Comparison of ENCODE assay signal across 8 cellular contexts in the genomic region with DNA sequence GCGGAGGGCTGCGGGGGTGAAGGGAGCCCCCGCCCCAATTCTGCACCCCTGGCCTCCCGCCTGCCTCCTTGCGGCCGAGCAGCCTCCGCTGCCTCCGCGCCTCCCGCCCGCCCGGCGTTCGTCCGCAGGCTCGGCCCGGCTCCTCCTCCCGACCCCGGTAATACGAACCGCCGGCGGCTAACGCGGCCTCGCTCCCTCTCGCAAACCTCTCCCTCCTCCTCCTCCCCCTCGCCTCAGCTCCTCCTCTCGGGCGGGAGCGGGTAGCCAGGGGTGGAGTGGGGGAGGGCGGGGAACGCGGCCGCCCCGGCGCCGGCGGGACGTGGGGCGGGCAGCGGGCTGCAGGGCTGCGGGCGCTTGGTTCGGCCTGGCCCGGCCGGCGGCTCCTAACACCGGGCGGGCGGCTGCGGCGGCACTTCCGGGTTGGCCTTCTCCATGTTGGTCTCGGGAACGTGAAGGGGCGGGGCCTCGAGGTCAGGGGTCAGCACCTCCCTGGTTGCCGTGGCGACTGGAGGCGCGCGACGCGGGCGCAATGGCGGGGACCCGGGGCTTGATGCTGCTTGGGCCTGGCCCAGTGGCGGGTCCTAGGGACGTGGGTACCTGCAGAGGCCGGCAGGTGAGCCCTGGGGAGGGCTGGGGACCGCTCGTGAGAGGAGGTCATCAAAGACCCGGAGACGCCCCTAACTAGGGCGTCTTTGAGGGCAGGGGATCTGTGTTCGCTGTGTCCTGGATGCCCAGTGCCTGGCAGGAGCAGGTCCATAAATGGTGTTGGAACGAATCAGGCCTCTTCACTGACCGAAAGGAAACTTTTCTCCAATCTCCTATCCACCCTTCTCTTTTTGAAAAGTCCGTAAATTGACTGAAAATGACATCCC. TPM values are rescaled to one million over a fixed set of nuclear protein-coding genes. Genes with fewer than 3 reads are reported as not detected.
DNase-seq lines count a peak whose midpoint lies in the region; ATAC-seq and TF ChIP-seq lines count a peak whose summit lies in the region.

A gene with protein sequence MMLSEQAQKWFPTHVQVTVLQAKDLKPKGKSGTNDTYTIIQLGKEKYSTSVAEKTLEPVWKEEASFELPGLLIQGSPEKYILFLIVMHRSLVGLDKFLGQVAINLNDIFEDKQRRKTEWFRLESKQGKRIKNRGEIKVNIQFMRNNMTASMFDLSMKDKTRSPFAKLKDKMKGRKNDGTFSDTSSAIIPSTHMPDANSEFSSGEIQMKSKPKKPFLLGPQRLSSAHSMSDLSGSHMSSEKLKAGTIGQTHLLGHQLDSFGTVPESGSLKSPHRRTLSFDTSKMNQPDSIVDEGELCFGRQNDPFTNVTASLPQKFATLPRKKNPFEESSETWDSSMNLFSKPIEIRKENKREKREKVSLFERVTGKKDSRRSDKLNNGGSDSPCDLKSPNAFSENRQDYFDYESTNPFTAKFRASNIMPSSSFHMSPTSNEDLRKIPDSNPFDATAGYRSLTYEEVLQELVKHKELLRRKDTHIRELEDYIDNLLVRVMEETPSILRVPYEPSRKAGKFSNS (minus strand): TSS at position 451 of the 872 bp plus-strand sequence. CDS start 778 bp downstream, outside the sequence.

- peak; percentile 94 to 97 (median 95) for DNase-seq in CD4-positive, alpha-beta memory T cell
- peak; percentile 55 for DNase-seq in NCI-H748 treated with DMSO at 0.1 percent for 48 hours (lab: John Stamatoyannopoulos, UW)
- peak; percentile 97 for DNase-seq in activated CD8-positive, alpha-beta T cell treated with anti-CD3 and anti-CD28 coated beads for 36 hours
- peak; percentile 90 to 94 for DNase-seq in lung microvascular endothelial cell (ENCODE audit: low read depth in 2 of 2)
- peak; percentile 92 to 96 (median 93) for DNase-seq in stimulated activated CD4-positive, alpha-beta T cell treated with anti-CD3 and anti-CD28 coated beads, TNF-alpha, amount 100 ng/mL, for 4 hours (ENCODE audit: low read depth in 3 of 3)

- no peaks in the 10 kb centered on the region for H3K36me3 ChIP-seq in CD4-positive, alpha-beta memory T cell (ENCODE audit: insufficient read depth, low read length)
- H3K36me3 ChIP-seq in ectodermal cell (ENCODE audit: control insufficient read depth, insufficient read depth, low read length), result no peaks in the 10 kb centered on the region

- POLR2A ChIA-PET in CD4-positive, alpha-beta memory T cell (lab: Charles Lee; ENCODE audit: partially characterized antibody), result no interaction called here
- POLR2A ChIA-PET in activated CD8-positive, alpha-beta T cell treated with anti-CD3 and anti-CD28 coated beads for 36 hours (lab: Charles Lee), result interaction anchor here (0.6 kb wide), 1 partner anchor 391 kb away, joined by 4 read pairs; no protein-coding TSS in a partner anchor

- intact Hi-C loops in CD4-positive, alpha-beta memory T cell (cut with micrococcal nuclease), result loop anchor here (1.0 to 10.0 kb wide), 4 partner anchors 296 to 879 kb away; a partner anchor contains a TSS
- intact Hi-C loops in activated CD8-positive, alpha-beta T cell treated with anti-CD3 and anti-CD28 coated beads for 36 hours (cut with micrococcal nuclease), result no loop called here

- peak within 1 kb of the TSS; percentile 79 for H3K27ac ChIP-seq in CD4-positive, alpha-beta memory T cell (ENCODE audit: low read depth, low read length)
- H3K27ac ChIP-seq in ectodermal cell (ENCODE audit: insufficient read depth, low read depth, low read length, poor library complexity, severe bottlenecking), result peak within 1 kb of the TSS; percentile 95

- no peak for TF ChIP-seq CTCF in activated CD8-positive, alpha-beta T cell treated with anti-CD3 and anti-CD28 coated beads for 36 hours (IDR thresholded peaks at IDR 0.05)

- peak within 1 kb of the TSS; percentile 88 to 94 (median 91) for H3K4me3 Mint-ChIP-seq in CD4-positive, alpha-beta memory T cell
- peak within 1 kb of the TSS; percentile 94 for H3K4me3 Mint-ChIP-seq in activated CD8-positive, alpha-beta T cell treated with anti-CD3 and anti-CD28 coated beads for 36 hours

- H3K36me3 Mint-ChIP-seq in CD4-positive, alpha-beta memory T cell, result peaks cover 0 to 2% of the 10 kb centered on the region in 2 donors
- no peaks in the 10 kb centered on the region for H3K36me3 Mint-ChIP-seq in activated CD8-positive, alpha-beta T cell treated with anti-CD3 and anti-CD28 coated beads for 36 hours (ENCODE audit: low read depth)

- H3K4me1 ChIP-seq in CD4-positive, alpha-beta memory T cell (ENCODE audit: insufficient read depth, low read length), result peaks cover 50% of the 10 kb centered on the region
- H3K4me1 ChIP-seq in ectodermal cell (ENCODE audit: control insufficient read depth, insufficient read depth, low read length), result peaks cover 4% of the 10 kb centered on the region

- H3K9me3 ChIP-seq in CD4-positive, alpha-beta memory T cell (ENCODE audit: control insufficient read depth in 1 of 2, low read length in 2 of 2), result no peaks in the 10 kb centered on the region
- H3K9me3 ChIP-seq in ectodermal cell (ENCODE audit: control insufficient read depth, low read length), result no peaks in the 10 kb centered on the region

- H3K4me1 Mint-ChIP-seq in CD4-positive, alpha-beta memory T cell, result peaks cover 26 to 52% (median 34%) of the 10 kb centered on the region in 4 donors
- peaks cover 41% of the 10 kb centered on the region for H3K4me1 Mint-ChIP-seq in activated CD8-positive, alpha-beta T cell treated with anti-CD3 and anti-CD28 coated beads for 36 hours (ENCODE audit: low read depth)

- H3K27me3 Mint-ChIP-seq in CD4-positive, alpha-beta memory T cell, result no peaks in the 10 kb centered on the region
- H3K27me3 Mint-ChIP-seq in activated CD8-positive, alpha-beta T cell treated with anti-CD3 and anti-CD28 coated beads for 36 hours, result no peaks in the 10 kb centered on the region

- no peaks in the 10 kb centered on the region for H3K9me3 Mint-ChIP-seq in CD4-positive, alpha-beta memory T cell
- no peaks in the 10 kb centered on the region for H3K9me3 Mint-ChIP-seq in activated CD8-positive, alpha-beta T cell treated with anti-CD3 and anti-CD28 coated beads for 36 hours

- CTCF ChIA-PET in CD4-positive, alpha-beta memory T cell (lab: Charles Lee; ENCODE audit: partially characterized antibody), result no interaction called here
- CTCF ChIA-PET in activated CD8-positive, alpha-beta T cell treated with anti-CD3 and anti-CD28 coated beads for 36 hours (lab: Charles Lee), result no interaction called here

- H3K4me3 ChIP-seq in CD4-positive, alpha-beta memory T cell (ENCODE audit: low read length in 2 of 2), result peak within 1 kb of the TSS; percentile 48 to 74
- H3K4me3 ChIP-seq in ectodermal cell (ENCODE audit: insufficient read depth, low read depth, low read length), result peak within 1 kb of the TSS; percentile 75

- ATAC-seq in GM19395 (IDR thresholded peaks at IDR 0.05; ENCODE audit: unreplicated experiment) (peak; percentile 96), HG03558 (IDR thresholded peaks at IDR 0.05; ENCODE audit: extremely low read depth, unreplicated experiment) (peak; percentile 85)
- peak; percentile 95 for ATAC-seq in activated CD8-positive, alpha-beta T cell treated with anti-CD3 and anti-CD28 coated beads for 36 hours

- no peaks in the 10 kb centered on the region for H3K27me3 ChIP-seq in CD4-positive, alpha-beta memory T cell (ENCODE audit: insufficient read depth, low read length)
- no peaks in the 10 kb centered on the region for H3K27me3 ChIP-seq in ectodermal cell (ENCODE audit: control insufficient read depth, insufficient read depth, low read length, poor library complexity, severe bottlenecking)

- 1% methylated on average over 80 of the region's 80 CpGs for WGBS in ectodermal cell, 2 experiments

- peak within 1 kb of the TSS; percentile 82 to 94 (median 91) for H3K27ac Mint-ChIP-seq in CD4-positive, alpha-beta memory T cell
- H3K27ac Mint-ChIP-seq in activated CD8-positive, alpha-beta T cell treated with anti-CD3 and anti-CD28 coated beads for 36 hours, result peak within 1 kb of the TSS; percentile 84

RNA-seq across cellular contexts. Expression of the gene that starts here (rescaled TPM):
- total RNA-seq in CD4-positive, alpha-beta memory T cell, result 10 to 100 TPM; 20.0 to 23.5 TPM
- polyA plus RNA-seq in CD4-positive, alpha-beta memory T cell, result 1 to 10 TPM; 3.1 to 8.8 TPM
- total RNA-seq in activated CD8-positive, alpha-beta T cell treated with anti-CD3 and anti-CD28 coated beads for 36 hours, result 1 to 10 TPM; 6.6 to 9.7 TPM
- polyA plus RNA-seq in ectodermal cell (2013, experiment 1 of 4), result 30.0 TPM
- polyA plus RNA-seq in ectodermal cell (2013, experiment 2 of 4), result 26.9 TPM
- 19.3 TPM for polyA plus RNA-seq in ectodermal cell (2013, experiment 3 of 4)
- polyA plus RNA-seq in ectodermal cell (2013, experiment 4 of 4), result 20.1 TPM
- 4.4 and 5.0 TPM in 2 replicates for total RNA-seq in lung microvascular endothelial cell

Comparison
In these comparisons a context has a peak if more than half of its experiments do, and no peak if none do; other contexts are left out.
1. Peak in every context shown above with its lines: DNase-seq, ATAC-seq, H3K4me3 ChIP-seq and H3K27ac ChIP-seq.